In genomic region chr3:24069045-24069444, GRCh38 we compare ENCODE assay signal across 10 cellular contexts.
DNase-seq lines count a peak whose midpoint lies in the region; ATAC-seq, FAIRE-seq and TF ChIP-seq lines count a peak whose summit lies in the region.
"Had no signal": no experiment of that assay in that cellular context is flagged by ENCODE, and none has a peak within 500 bp of the region (broad histone marks: within the 10 kb centered on the region; RNA-seq: fewer than 3 reads in every experiment).

No MANE protein-coding gene starts in this region.

- no peak overlapping the region for H4K8ac ChIP-seq in H9 (replicated peaks; ENCODE audit: insufficient read length, low read depth, low read length)

- H2AFZ ChIP-seq in H9 (ENCODE audit: low read length): no peak overlapping the region

- H3K4me3 ChIP-seq in A549 (no peak overlapping the region), Panc1 (ENCODE audit: low read depth in 2 of 2, low read length in 2 of 2) (no peak overlapping the region)
- H3K4me3 ChIP-seq: testis had no signal

- H3K4me2 ChIP-seq in A549 (no peak overlapping the region), H9 (ENCODE audit: insufficient read depth, insufficient read length, low read length) (no peak overlapping the region)
- H3K4me2 ChIP-seq: KMS-11 had no signal

- no peaks in the 10 kb centered on the region for H3K4me1 Mint-ChIP-seq in H9
- no peaks in the 10 kb centered on the region for H3K4me1 Mint-ChIP-seq in glutamatergic neuron (ENCODE audit: low read depth, unreplicated experiment)

- H4K20me1 ChIP-seq in H9 (ENCODE audit: control insufficient read depth, insufficient read depth, insufficient read length): no peaks in the 10 kb centered on the region

- no peaks in the 10 kb centered on the region for H3K23me2 ChIP-seq in H9 (ENCODE audit: insufficient read length, low read depth, low read length, poor library complexity, severe bottlenecking)

- H3K79me1 ChIP-seq in H9 (ENCODE audit: insufficient read depth, low read depth, low read length, poor library complexity, severe bottlenecking): no peaks in the 10 kb centered on the region

- H3K27ac ChIP-seq in A549: no peak overlapping the region
- H3K27ac ChIP-seq in H9 (ENCODE audit: insufficient read length, low read depth, low read length): no peak overlapping the region
- H3K27ac ChIP-seq in Panc1 (ENCODE audit: low read length): no peak overlapping the region
- H3K27ac ChIP-seq: KMS-11, testis had no signal

- H3K4ac ChIP-seq in H9 (ENCODE audit: low read depth, low read length): no peak overlapping the region

- H3K36me3 Mint-ChIP-seq in H9 (ENCODE audit: insufficient read depth in 1 of 3, low read depth in 3 of 3) (no peaks in the 10 kb centered on the region), glutamatergic neuron (ENCODE audit: unreplicated experiment) (no peaks in the 10 kb centered on the region)

- H3K18ac ChIP-seq in H9 (ENCODE audit: insufficient read length, low read depth, low read length): no peak overlapping the region

- H3K27me3 ChIP-seq in H9 (ENCODE audit: insufficient read depth, low read length) (no peaks in the 10 kb centered on the region), Panc1 (ENCODE audit: control insufficient read depth, insufficient read depth, low read length) (no peaks in the 10 kb centered on the region)
- H3K27me3 ChIP-seq: testis had no signal

- peak in 1 of 2 experiments; percentile 34 for DNase-seq in A549 (ENCODE audit: low read depth in 1 of 2, low spot score in 1 of 2)
- DNase-seq in H9: no peak
- DNase-seq in Panc1 (ENCODE audit: low read depth, low spot score): no peak
- DNase-seq in glutamatergic neuron: no peak
- no peak for DNase-seq in H4 (ENCODE audit: low spot score)
- no peak for DNase-seq in CD1c-positive myeloid dendritic cell (ENCODE audit: extremely low spot score)
- DNase-seq: testis had no signal

- H3K27me3 Mint-ChIP-seq in H9 (ENCODE audit: low read depth) (no peaks in the 10 kb centered on the region), glutamatergic neuron (ENCODE audit: unreplicated experiment) (no peaks in the 10 kb centered on the region)

- no TSS peak for BruUV-seq in Panc1 (replicated peaks; lab: Mats Ljungman, UMichigan)

- intact Hi-C loops in Panc1 (cut with micrococcal nuclease; ENCODE audit: unreplicated experiment): no loop called here

- no peaks in the 10 kb centered on the region for H3K36me3 ChIP-seq in Panc1 (ENCODE audit: control insufficient read depth, insufficient read depth, low read length)

- no peak overlapping the region for H2BK5ac ChIP-seq in H9 (ENCODE audit: insufficient read length, low read length)

- in situ Hi-C loops in Panc1 (cut with HindIII; ENCODE audit: low pct_unique_long_range_greater_than_20kb, low sequenced_read_pairs): no loop called here

- H3K27ac Mint-ChIP-seq in H9: no peak overlapping the region
- H3K27ac Mint-ChIP-seq in glutamatergic neuron (ENCODE audit: unreplicated experiment): no peak overlapping the region

- no peak overlapping the region for H3K9ac ChIP-seq in H9 (ENCODE audit: extremely low read depth, insufficient read length, low read length)
- H3K9ac ChIP-seq: KMS-11 had no signal

- no peak overlapping the region for H3T11ph ChIP-seq in H9 (ENCODE audit: low read length)

- no peaks in the 10 kb centered on the region for H3K9me3 Mint-ChIP-seq in H9
- H3K9me3 Mint-ChIP-seq in glutamatergic neuron (ENCODE audit: unreplicated experiment): no peaks in the 10 kb centered on the region

- H3K4me1 ChIP-seq in A549: no peaks in the 10 kb centered on the region
- H3K4me1 ChIP-seq in H9 (ENCODE audit: insufficient read depth, low read length): no peaks in the 10 kb centered on the region
- H3K4me1 ChIP-seq in Panc1 (ENCODE audit: control insufficient read depth, insufficient read depth, low read length): no peaks in the 10 kb centered on the region
- H3K4me1 ChIP-seq: testis had no signal

- H2AK5ac ChIP-seq in H9 (ENCODE audit: insufficient read length, low read length): no peak overlapping the region

- CTCF ChIA-PET in A549 (lab: Yijun Ruan, JAX): interaction anchor here (0.7 to 1.3 kb wide), 7 partner anchors 10 to 613 kb away, joined by 3 to 7 read pairs (median 3); no protein-coding TSS in a partner anchor
- CTCF ChIA-PET in Panc1 (lab: Charles Lee): no interaction called here

- no peak overlapping the region for H4K5ac ChIP-seq in H9 (ENCODE audit: insufficient read length, low read depth, low read length)

- ATAC-seq in A549: peak; percentile 62 to 70; a peak in 4 of 6 replicates
- no peak for ATAC-seq in Panc1
- no peak for ATAC-seq in GM21381 (IDR thresholded peaks at IDR 0.05; ENCODE audit: unreplicated experiment)
- no peak for ATAC-seq in esophagus mucosa

- H3K9me3 ChIP-seq in A549: no peaks in the 10 kb centered on the region
- H3K9me3 ChIP-seq in H9 (ENCODE audit: control insufficient read depth, low read depth, low read length): no peaks in the 10 kb centered on the region
- H3K9me3 ChIP-seq in Panc1 (ENCODE audit: control insufficient read depth, insufficient read depth, low read depth, low read length): no peaks in the 10 kb centered on the region
- H3K9me3 ChIP-seq: testis had no signal

- peak; percentile 86 to 90 for TF ChIP-seq RAD21 in A549 (conservative IDR thresholded peaks at IDR 0.05 in 1 of 2, IDR thresholded peaks at IDR 0.05 in 1 of 2)

- H2BK15ac ChIP-seq in H9 (ENCODE audit: low read depth, low read length): no peak overlapping the region

- H3K79me2 ChIP-seq in H9 (ENCODE audit: insufficient read depth, low read length): no peaks in the 10 kb centered on the region

- H4K91ac ChIP-seq in H9 (ENCODE audit: insufficient read length, low read depth, low read length): no peak overlapping the region

- no peak for TF ChIP-seq EP300 in A549 (IDR thresholded peaks at IDR 0.05)

- H3K23ac ChIP-seq in H9 (ENCODE audit: insufficient read length, low read depth, low read length): no peak overlapping the region

- POLR2A ChIA-PET in A549 (lab: Yijun Ruan, JAX): no interaction called here
- POLR2A ChIA-PET in Panc1 (lab: Charles Lee): no interaction called here

- H2BK20ac ChIP-seq in H9 (ENCODE audit: low read depth, low read length, poor library complexity, severe bottlenecking): no peak overlapping the region

- TF ChIP-seq POLR2A in A549 (IDR thresholded peaks at IDR 0.05; ENCODE audit: low read length): no peak

- peak; percentile 79 for TF ChIP-seq CTCF in A549 (IDR thresholded peaks at IDR 0.05)
- TF ChIP-seq CTCF in H9 (conservative IDR thresholded peaks at IDR 0.05): peak; percentile 59
- TF ChIP-seq CTCF in Panc1 (IDR thresholded peaks at IDR 0.05): peak; percentile 34; the same call in 1 of the 2 replicates
- peak; percentile 29 for TF ChIP-seq CTCF in glutamatergic neuron (IDR thresholded peaks at IDR 0.05; ENCODE audit: partially characterized antibody, unreplicated experiment)

- H2BK120ac ChIP-seq in H9 (ENCODE audit: low read depth, low read length, poor library complexity, severe bottlenecking): no peak overlapping the region

- FAIRE-seq in A549 (lab: Jason Lieb, UNC): no peak

- no peak overlapping the region for H2BK12ac ChIP-seq in H9 (ENCODE audit: insufficient read length, low read depth, low read length)

- H3K56ac ChIP-seq in H9 (ENCODE audit: insufficient read length, low read depth, low read length): no peak overlapping the region

- H3K14ac ChIP-seq in H9 (ENCODE audit: insufficient read depth, low read length): no peak overlapping the region

- H3K4me3 Mint-ChIP-seq in H9: no peak overlapping the region
- H3K4me3 Mint-ChIP-seq in glutamatergic neuron (ENCODE audit: unreplicated experiment): no peak overlapping the region

- 41% methylated on average over 2 of the region's 2 CpGs for WGBS in A549 (ENCODE audit: missing lambda C conversion rate)
- no CpG with 5 or more reads among the region's 2 CpGs for WGBS in H9 (ENCODE audit: extremely low coverage, insufficient read length, low lambda C conversion rate)

TF ChIP-seq in A549, 52 proteins besides CTCF, POLR2A, EP300 and RAD21:
- TF ChIP-seq SMC3 (IDR thresholded peaks at IDR 0.05) (peak; percentile 95), HOXB5 (CRISPR knock-in tag; IDR thresholded peaks at IDR 0.05) (no peak)

Comparison
In these comparisons a context has a peak if more than half of its experiments do, and no peak if none do; other contexts are left out.
1. ATAC-seq: peak in A549 (2 of 2); none in Panc1 (single experiment), GM21381 (single experiment) and esophagus mucosa (single experiment).
2. CTCF ChIP-seq: peak in every context shown above with its lines; median percentile 79 in A549; 59 in H9; 34 in Panc1; 29 in glutamatergic neuron.